Comparison of ENCODE assay signal across 8 cellular contexts in the genomic region with DNA sequence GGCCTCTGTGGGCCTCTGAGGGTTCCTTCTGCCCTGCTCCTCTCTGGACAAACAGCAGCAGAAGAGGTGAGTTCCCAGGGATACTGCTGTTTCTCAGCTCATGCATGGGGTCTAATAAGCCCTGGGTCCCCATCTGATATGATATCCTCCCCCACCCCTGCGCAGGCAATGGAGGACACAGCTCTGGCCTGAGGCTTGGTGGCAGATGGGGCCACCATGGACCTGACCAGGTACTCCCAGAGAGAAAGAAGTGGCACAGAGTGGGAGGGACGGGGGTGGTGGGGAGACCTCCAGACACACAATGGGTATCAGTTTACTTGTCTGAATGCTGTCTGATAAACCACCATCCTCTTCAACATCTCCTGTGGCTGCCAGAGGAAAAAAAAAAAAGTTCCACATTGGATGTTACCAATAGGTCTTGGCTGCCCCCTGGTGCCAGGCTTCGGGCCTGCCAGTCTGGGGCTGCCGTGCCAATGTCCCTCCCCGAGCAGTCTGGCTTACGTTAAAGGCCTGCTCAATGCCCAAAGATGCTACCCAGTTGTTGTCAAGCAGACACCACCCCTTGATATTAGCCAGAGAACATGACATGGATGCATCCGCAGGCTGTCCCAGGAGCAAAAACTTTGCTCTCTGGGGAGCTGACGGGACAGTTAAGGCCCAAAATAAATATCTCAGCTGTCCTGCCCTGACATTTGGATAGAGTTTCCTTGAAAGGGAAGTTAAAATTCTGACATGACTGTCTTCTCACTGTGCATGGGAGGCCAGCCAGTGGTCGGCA. TPM values are rescaled to one million over a fixed set of nuclear protein-coding genes. Genes with fewer than 3 reads are reported as not detected.
DNase-seq lines count a peak whose midpoint lies in the region; ATAC-seq and TF ChIP-seq lines count a peak whose summit lies in the region.

No MANE protein-coding gene starts in this region.

- no peaks in the 10 kb centered on the region for H3K9me3 ChIP-seq in vagina

- no peak overlapping the region for H3K4me3 ChIP-seq in vagina

- TF ChIP-seq POLR2A in vagina (IDR thresholded peaks at IDR 0.05), result no peak

- H3K27me3 ChIP-seq in vagina, result no peaks in the 10 kb centered on the region

- intact Hi-C loops in head of caudate nucleus (cut with DNase I), result loop anchor here (2.0 kb wide), 1 partner anchor 120 kb away; no protein-coding TSS in a partner anchor
- intact Hi-C loops in vagina (cut with DNase I), result loop anchor here (2.0 kb wide), 1 partner anchor 120 kb away; no protein-coding TSS in a partner anchor

- H3K36me3 ChIP-seq in vagina, result no peaks in the 10 kb centered on the region

- no peaks in the 10 kb centered on the region for H3K4me1 ChIP-seq in vagina

- peak; percentile 73 for DNase-seq in COLO668 (lab: John Stamatoyannopoulos, UW; ENCODE audit: unreplicated experiment)
- DNase-seq in NCI-H1092 treated with DMSO at 0.1 percent for 48 hours (lab: John Stamatoyannopoulos, UW), result peak; percentile 82
- peak; percentile 17 for DNase-seq in SKM-1 (lab: John Stamatoyannopoulos, UW; ENCODE audit: unreplicated experiment)
- peak; percentile 86 for DNase-seq in activated naive CD4-positive, alpha-beta T cell treated with anti-CD3 and anti-CD28 coated beads, Interleukin-2, amount 50 U/mL, for 16 hours
- peak; percentile 73 to 91 (median 84) for DNase-seq in head of caudate nucleus
- DNase-seq in pulmonary artery endothelial cell (ENCODE audit: low read depth, low spot score), result peak; percentile 30
- DNase-seq in vagina (ENCODE audit: extremely low spot score in 2 of 2), result no peak

- peak; percentile 35 to 86 (median 82) for TF ChIP-seq CTCF in vagina (IDR thresholded peaks at IDR 0.05)

- no peak overlapping the region for H3K27ac ChIP-seq in vagina

- peak; percentile 73 for ATAC-seq in GM21723 (IDR thresholded peaks at IDR 0.05; ENCODE audit: unreplicated experiment)

RNA-seq across cellular contexts. Expression of a gene that starts 27.9 kb away (rescaled TPM):
- total RNA-seq in pulmonary artery endothelial cell, result not detected in 2 replicates
- 13.0 TPM for total RNA-seq in vagina

RNA-seq across cellular contexts. Expression of a gene that starts 39.7 kb away (rescaled TPM):
- total RNA-seq in pulmonary artery endothelial cell, result not detected in 2 replicates
- total RNA-seq in vagina, result not detected

RNA-seq across cellular contexts. Expression of a gene that starts 42.5 kb away (rescaled TPM):
- total RNA-seq in pulmonary artery endothelial cell (not detected in 2 replicates), vagina (not detected)

Comparison
In these comparisons a context has a peak if more than half of its experiments do, and no peak if none do; other contexts are left out.
1. DNase-seq: peak in COLO668 (single experiment), NCI-H1092 treated with DMSO at 0.1 percent for 48 hours (single experiment), SKM-1 (single experiment), activated naive CD4-positive, alpha-beta T cell treated with anti-CD3 and anti-CD28 coated beads, Interleukin-2, amount 50 U/mL, for 16 hours (single experiment), head of caudate nucleus (42 of 42) and pulmonary artery endothelial cell (single experiment); none in vagina (0 of 2).
2. RNA of a gene that starts 27.9 kb away (total RNA-seq): 13.0 TPM in vagina (single experiment); not detected in pulmonary artery endothelial cell; every median in the first group is over 10 times any median in the second.